ENCODE assay signal across 24 cellular contexts in genomic region chr2:240139666-240140393, GRCh38. TPM values are rescaled to one million over a fixed set of nuclear protein-coding genes. Genes with fewer than 3 reads are reported as not detected.
A peak's percentile ranks its signal among the peaks of the same experiment; 100 is the strongest.
DNase-seq lines count a peak whose midpoint lies in the region; ATAC-seq and TF ChIP-seq lines count a peak whose summit lies in the region.
"Had no signal": no experiment of that assay in that cellular context is flagged by ENCODE, and none has a peak within 500 bp of the region (broad histone marks: within the 10 kb centered on the region; RNA-seq: fewer than 3 reads in every experiment).

No MANE protein-coding gene starts in this region.

- peak; percentile 7 for DNase-seq in activated naive CD4-positive, alpha-beta T cell treated with anti-CD3 and anti-CD28 coated beads, Interleukin-2, amount 10 ng/mL, durations not matched to agents 7 days and 5 days
- DNase-seq in activated naive CD4-positive, alpha-beta T cell treated with Interleukin-2 at 50 U/mL for 16 hours: no peak
- DNase-seq in Peyer's patch (peak in 2 of 3 donors; percentile 26 to 41), mucosa of descending colon (peak in 2 of 3 donors; percentile 5 to 24), thyroid gland (peak; percentile 41 to 48), MV-4-11 (lab: John Stamatoyannopoulos, UW) (no peak), NCI-H82 (lab: John Stamatoyannopoulos, UW) (no peak)
- DNase-seq: activated CD4-positive, alpha-beta T cell treated with anti-CD3 and anti-CD28 coated beads, Interleukin-2, amount 50 U/mL, for 4 hours; activated T-cell treated with anti-CD3 and anti-CD28 coated beads, Interleukin-2, amount 50 U/mL, for 48 hours; GDM1; NCI-H1048; NCI-H524 had no signal

- no peaks in the 10 kb centered on the region for H3K9me3 Mint-ChIP-seq in activated naive CD4-positive, alpha-beta T cell treated with anti-CD3 and anti-CD28 coated beads, Interleukin-2, amount 10 ng/mL, durations not matched to agents 7 days and 5 days
- H3K9me3 Mint-ChIP-seq: stimulated activated naive CD8-positive, alpha-beta T cell treated with anti-CD3 and anti-CD28 coated beads, Interleukin-15, Interleukin-2, amounts not matched to agents 100 ng/mL and 50 ng/mL, for 24 hours had no signal

- CTCF ChIA-PET in activated naive CD4-positive, alpha-beta T cell treated with anti-CD3 and anti-CD28 coated beads, Interleukin-2, amount 10 ng/mL, durations not matched to agents 7 days and 5 days (lab: Charles Lee): interaction anchor here (1.1 to 6.7 kb wide), 3 partner anchors 22 to 88 kb away, joined by 4 to 92 read pairs (median 4); no protein-coding TSS in a partner anchor

- H3K36me3 ChIP-seq in Peyer's patch (no peaks in the 10 kb centered on the region), mucosa of descending colon (ENCODE audit: low read depth) (no peaks in the 10 kb centered on the region), thyroid gland (no peaks in the 10 kb centered on the region)
- H3K36me3 ChIP-seq: pancreas had no signal

- TF ChIP-seq CTCF in Peyer's patch (IDR thresholded peaks at IDR 0.05): no peak
- TF ChIP-seq CTCF in mucosa of descending colon (IDR thresholded peaks at IDR 0.05): no peak
- no peak for TF ChIP-seq CTCF in thyroid gland (IDR thresholded peaks at IDR 0.05)

- H3K27me3 ChIP-seq in Peyer's patch (no peaks in the 10 kb centered on the region), thyroid gland (no peaks in the 10 kb centered on the region)
- H3K27me3 ChIP-seq: pancreas had no signal

- TF ChIP-seq POLR2A in Peyer's patch (IDR thresholded peaks at IDR 0.05): no peak
- TF ChIP-seq POLR2A in thyroid gland (IDR thresholded peaks at IDR 0.05): peak in 1 of 2 donors; percentile 24

- H3K4me1 ChIP-seq in Peyer's patch: peaks cover 0 to 17% (median 7%) of the 10 kb centered on the region in 4 donors
- peaks cover 5% of the 10 kb centered on the region for H3K4me1 ChIP-seq in mucosa of descending colon (ENCODE audit: low read depth)
- peaks cover 30 to 49% of the 10 kb centered on the region in 2 donors for H3K4me1 ChIP-seq in thyroid gland

- intact Hi-C loops in mucosa of descending colon (cut with DNase I, micrococcal nuclease) (loop anchor here (5.0 to 10.0 kb wide), 2 partner anchors 75 to 83 kb away; no protein-coding TSS in a partner anchor), thyroid gland (cut with DNase I) (no loop called here)

- no peak overlapping the region for H3K27ac ChIP-seq in Peyer's patch
- peak overlapping the region; percentile 71 to 93 (median 87) for H3K27ac ChIP-seq in thyroid gland
- H3K27ac ChIP-seq: C4-2B, KMS-11, pancreas had no signal

- H3K27ac Mint-ChIP-seq in activated naive CD4-positive, alpha-beta T cell treated with anti-CD3 and anti-CD28 coated beads, Interleukin-2, amount 10 ng/mL, durations not matched to agents 7 days and 5 days: peak overlapping the region; percentile 52
- H3K27ac Mint-ChIP-seq: stimulated activated naive CD8-positive, alpha-beta T cell treated with anti-CD3 and anti-CD28 coated beads, Interleukin-15, Interleukin-2, amounts not matched to agents 100 ng/mL and 50 ng/mL, for 24 hours had no signal

- no peaks in the 10 kb centered on the region for H3K9me3 ChIP-seq in Peyer's patch
- H3K9me3 ChIP-seq in mucosa of descending colon: no peaks in the 10 kb centered on the region
- H3K9me3 ChIP-seq in thyroid gland: no peaks in the 10 kb centered on the region
- H3K9me3 ChIP-seq: pancreas had no signal

- no peak for ATAC-seq in mucosa of descending colon
- no peak for ATAC-seq in HG03135 (IDR thresholded peaks at IDR 0.05; ENCODE audit: unreplicated experiment)
- ATAC-seq: left lobe of liver, pancreas had no signal

- H3K27me3 Mint-ChIP-seq in activated naive CD4-positive, alpha-beta T cell treated with anti-CD3 and anti-CD28 coated beads, Interleukin-2, amount 10 ng/mL, durations not matched to agents 7 days and 5 days: peaks cover 29% of the 10 kb centered on the region
- H3K27me3 Mint-ChIP-seq: stimulated activated naive CD8-positive, alpha-beta T cell treated with anti-CD3 and anti-CD28 coated beads, Interleukin-15, Interleukin-2, amounts not matched to agents 100 ng/mL and 50 ng/mL, for 24 hours had no signal

- H3K4me3 Mint-ChIP-seq in activated naive CD4-positive, alpha-beta T cell treated with anti-CD3 and anti-CD28 coated beads, Interleukin-2, amount 10 ng/mL, durations not matched to agents 7 days and 5 days: no peak overlapping the region
- H3K4me3 Mint-ChIP-seq: stimulated activated naive CD8-positive, alpha-beta T cell treated with anti-CD3 and anti-CD28 coated beads, Interleukin-15, Interleukin-2, amounts not matched to agents 100 ng/mL and 50 ng/mL, for 24 hours had no signal

- 34 to 35% methylated on average over 7 to 12 of the region's 14 CpGs for WGBS in thyroid gland, 2 donors

- no peak overlapping the region for H3K4me3 ChIP-seq in Peyer's patch
- H3K4me3 ChIP-seq in mucosa of descending colon: no peak overlapping the region
- H3K4me3 ChIP-seq in thyroid gland (replicated peaks in 1 of 3): no peak overlapping the region
- H3K4me3 ChIP-seq: pancreas had no signal

- peaks cover 4% of the 10 kb centered on the region for H3K36me3 Mint-ChIP-seq in activated naive CD4-positive, alpha-beta T cell treated with anti-CD3 and anti-CD28 coated beads, Interleukin-2, amount 10 ng/mL, durations not matched to agents 7 days and 5 days

- H3K4me1 Mint-ChIP-seq in activated naive CD4-positive, alpha-beta T cell treated with anti-CD3 and anti-CD28 coated beads, Interleukin-2, amount 10 ng/mL, durations not matched to agents 7 days and 5 days: peaks cover 21% of the 10 kb centered on the region

RNA-seq across cellular contexts. Expression of gene OTOS, which starts 0.6 kb away (rescaled TPM):
- total RNA-seq in Peyer's patch (not detected), mucosa of descending colon (not detected), thyroid gland (10 to 100 TPM in 3 of 4 donors, 1 to 10 TPM in 1; 4.3 to 62.8 (median 22.1) TPM)
- total RNA-seq: A673, dermis microvascular lymphatic vessel endothelial cell, epithelial cell of proximal tubule, HT1080, left lobe of liver, pancreas, skeletal muscle tissue, ureter had no signal

RNA-seq across cellular contexts. Expression of gene COPS9, which starts 3.7 kb away (rescaled TPM):
- total RNA-seq in Peyer's patch: 100 to 1,000 TPM in 3 of 4 donors, 10 to 100 TPM in 1; 57.3 to 113 (median 104) TPM
- total RNA-seq in mucosa of descending colon: 100 to 1,000 TPM in 1 of 3 donors, 10 to 100 TPM in 2; 83.9 to 129 (median 94.3) TPM
- total RNA-seq in thyroid gland: 100 to 1,000 TPM in 3 of 4 donors, 10 to 100 TPM in 1; 63.6 to 965 (median 239) TPM

Comparison
In these comparisons a context has a peak if more than half of its experiments do, and no peak if none do; other contexts are left out.
1. DNase-seq: peak in activated naive CD4-positive, alpha-beta T cell treated with anti-CD3 and anti-CD28 coated beads, Interleukin-2, amount 10 ng/mL, durations not matched to agents 7 days and 5 days (single experiment), Peyer's patch (2 of 3), mucosa of descending colon (2 of 3) and thyroid gland (2 of 2); none in activated naive CD4-positive, alpha-beta T cell treated with Interleukin-2 at 50 U/mL for 16 hours (single experiment), MV-4-11 (single experiment) and NCI-H82 (single experiment).
2. H3K27ac ChIP-seq: peak in thyroid gland (3 of 3); none in Peyer's patch (0 of 4).
3. RNA of gene OTOS, which starts 0.6 kb away (total RNA-seq): 4.3 to 62.8 TPM in thyroid gland; not detected in Peyer's patch and not detected in mucosa of descending colon; every median in the first group is over 4 times any median in the second.